In genomic region chr20:11459090-11459877, GRCh38 we compare ENCODE assay signal across 1 cellular context.
TF ChIP-seq lines count a peak whose summit lies in the region.

No MANE protein-coding gene starts in this region.

TF ChIP-seq in A549, 52 proteins besides CTCF, POLR2A, EP300 and RAD21 (continued from another document):
- TF ChIP-seq, protein P1, sequence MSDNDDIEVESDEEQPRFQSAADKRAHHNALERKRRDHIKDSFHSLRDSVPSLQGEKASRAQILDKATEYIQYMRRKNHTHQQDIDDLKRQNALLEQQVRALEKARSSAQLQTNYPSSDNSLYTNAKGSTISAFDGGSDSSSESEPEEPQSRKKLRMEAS (IDR thresholded peaks at IDR 0.05): no peak
TF ChIP-seq in A549: peak in this region for 0.
